In genomic region chr15:92880796-92881569, GRCh38 we compare ENCODE assay signal across 8 cellular contexts. TPM values are rescaled to one million over a fixed set of nuclear protein-coding genes. Genes with fewer than 3 reads are reported as not detected.
DNase-seq lines count a peak whose midpoint lies in the region; ATAC-seq and TF ChIP-seq lines count a peak whose summit lies in the region.

No MANE protein-coding gene starts in this region.

- H4K20me1 ChIP-seq in OCI-LY1 (ENCODE audit: insufficient read depth, low read length), result no peaks in the 10 kb centered on the region
- H4K20me1 ChIP-seq in osteoblast (ENCODE audit: insufficient read depth, low read length), result peaks cover 13% of the 10 kb centered on the region

- peak overlapping the region; percentile 53 for H3K4me3 ChIP-seq in OCI-LY1 (ENCODE audit: low read depth, low read length, poor library complexity, severe bottlenecking)
- H3K4me3 ChIP-seq in endodermal cell (ENCODE audit: low read length), result peak overlapping the region; percentile 64
- H3K4me3 ChIP-seq in osteoblast (ENCODE audit: insufficient read depth, low read length), result peak overlapping the region; percentile 72

- intact Hi-C loops in Calu3 (cut with micrococcal nuclease; ENCODE audit: unreplicated experiment), result no loop called here

- peaks cover 53% of the 10 kb centered on the region for H3K36me3 Mint-ChIP-seq in Calu3 (ENCODE audit: insufficient read depth, unreplicated experiment)
- peaks cover 23% of the 10 kb centered on the region for H3K36me3 Mint-ChIP-seq in endodermal cell (ENCODE audit: low read depth)

- H3K9me3 ChIP-seq in OCI-LY1 (ENCODE audit: low read length) (no peaks in the 10 kb centered on the region), endodermal cell (ENCODE audit: control insufficient read depth, low read length) (no peaks in the 10 kb centered on the region), osteoblast (ENCODE audit: low read depth, low read length) (no peaks in the 10 kb centered on the region)

- no peaks in the 10 kb centered on the region for H3K9me2 ChIP-seq in OCI-LY1 (ENCODE audit: low read depth, low read length)

- H3K4me1 Mint-ChIP-seq in Calu3 (ENCODE audit: low read depth, unreplicated experiment), result peaks cover 56% of the 10 kb centered on the region
- H3K4me1 Mint-ChIP-seq in endodermal cell, result peaks cover 48% of the 10 kb centered on the region

- no TSS peak for BruUV-seq in Calu3 (replicated peaks; lab: Mats Ljungman, UMichigan)

- TF ChIP-seq CTCF in Calu3 (IDR thresholded peaks at IDR 0.05; ENCODE audit: unreplicated experiment), result no peak
- no peak for TF ChIP-seq CTCF in OCI-LY1 (IDR thresholded peaks at IDR 0.05; ENCODE audit: low read length)
- no peak for TF ChIP-seq CTCF in endodermal cell (conservative IDR thresholded peaks at IDR 0.05)
- no peak for TF ChIP-seq CTCF in osteoblast (IDR thresholded peaks at IDR 0.05; ENCODE audit: extremely low read depth, low read depth, low read length)

- peak overlapping the region; percentile 3; the same call in 1 of the 2 replicates for H2AFZ ChIP-seq in OCI-LY1 (ENCODE audit: low read length)
- H2AFZ ChIP-seq in osteoblast (ENCODE audit: low read length), result peak overlapping the region; percentile 94

- H3K4me2 ChIP-seq in OCI-LY1 (ENCODE audit: low read length) (peak overlapping the region; percentile 75), osteoblast (ENCODE audit: insufficient read depth, low read length) (peak overlapping the region; percentile 91)

- no peaks in the 10 kb centered on the region for H3K27me3 ChIP-seq in OCI-LY1 (ENCODE audit: insufficient read depth, low read length)
- H3K27me3 ChIP-seq in endodermal cell (ENCODE audit: control insufficient read depth, insufficient read depth, low read length, poor library complexity, severe bottlenecking), result no peaks in the 10 kb centered on the region
- no peaks in the 10 kb centered on the region for H3K27me3 ChIP-seq in osteoblast (ENCODE audit: insufficient read depth, low read length)

- WGBS in endodermal cell (ENCODE audit: insufficient coverage in 1 of 2, insufficient read length in 1 of 2), 2 experiments, result 51 to 73% methylated on average over 3 of the region's 4 CpGs

- CTCF ChIA-PET in Calu3 (lab: Charles Lee), result interaction anchor here (0.5 to 4.0 kb wide), 8 partner anchors 11 to 226 kb away, joined by 3 to 24 read pairs (median 4); partner anchors contain the start of gene CHD2

- H3K9me3 Mint-ChIP-seq in Calu3 (ENCODE audit: low read depth, unreplicated experiment) (no peaks in the 10 kb centered on the region), endodermal cell (no peaks in the 10 kb centered on the region)

- H3K4me3 Mint-ChIP-seq in Calu3 (ENCODE audit: low read depth, unreplicated experiment) (peak overlapping the region; percentile 68), endodermal cell (peak overlapping the region; percentile 94)

- H3K9ac ChIP-seq in OCI-LY1 (ENCODE audit: low read length), result peak overlapping the region; percentile 74
- peak overlapping the region; percentile 48 for H3K9ac ChIP-seq in endodermal cell (ENCODE audit: extremely low read depth, low read length, poor library complexity, severe bottlenecking)

- H3K27ac ChIP-seq in OCI-LY1 (ENCODE audit: low read depth, low read length, poor library complexity, severe bottlenecking), result peak overlapping the region; percentile 86
- peak overlapping the region; percentile 81 for H3K27ac ChIP-seq in endodermal cell (ENCODE audit: low read depth, low read length)
- peak overlapping the region; percentile 84 for H3K27ac ChIP-seq in osteoblast (ENCODE audit: low read depth, low read length)

- no peak for DNase-seq in Calu3
- no peak for DNase-seq in endodermal cell
- no peak for DNase-seq in osteoblast (ENCODE audit: insufficient read length, low spot score, missing footprints)
- no peak for DNase-seq in HK-2 (ENCODE audit: unreplicated experiment)
- no peak for DNase-seq in LoVo (ENCODE audit: low spot score)
- DNase-seq in NCI-H1930 (lab: John Stamatoyannopoulos, UW), result no peak

- H3K27me3 Mint-ChIP-seq in Calu3 (ENCODE audit: unreplicated experiment), result peaks cover 13% of the 10 kb centered on the region
- H3K27me3 Mint-ChIP-seq in endodermal cell (ENCODE audit: insufficient read depth), result no peaks in the 10 kb centered on the region

- peaks cover 31% of the 10 kb centered on the region for H3K79me2 ChIP-seq in OCI-LY1 (ENCODE audit: insufficient read depth, low read length)
- peaks cover 32% of the 10 kb centered on the region for H3K79me2 ChIP-seq in osteoblast (ENCODE audit: insufficient read depth, low read length)

- ATAC-seq in GM18517 (IDR thresholded peaks at IDR 0.05; ENCODE audit: unreplicated experiment), result no peak

- H3K4me1 ChIP-seq in OCI-LY1 (ENCODE audit: insufficient read depth, low read length, severe bottlenecking), result peaks cover 56% of the 10 kb centered on the region
- peaks cover 14% of the 10 kb centered on the region for H3K4me1 ChIP-seq in endodermal cell (ENCODE audit: control insufficient read depth, insufficient read depth, low read length)
- H3K4me1 ChIP-seq in osteoblast (ENCODE audit: insufficient read depth, low read length), result peaks cover 19% of the 10 kb centered on the region

- H3K36me3 ChIP-seq in OCI-LY1 (ENCODE audit: insufficient read depth, low read length) (peaks cover 30% of the 10 kb centered on the region), endodermal cell (ENCODE audit: control insufficient read depth, insufficient read depth, low read length) (peaks cover 21% of the 10 kb centered on the region), osteoblast (ENCODE audit: insufficient read depth, low read length) (peaks cover under 1% of the 10 kb centered on the region)

- no peaks in the 10 kb centered on the region for H3F3A ChIP-seq in OCI-LY1 (ENCODE audit: insufficient read depth, low read length)

- H3K27ac Mint-ChIP-seq in Calu3 (ENCODE audit: unreplicated experiment), result peak overlapping the region; percentile 94
- H3K27ac Mint-ChIP-seq in endodermal cell, result peak overlapping the region; percentile 91

RNA-seq across cellular contexts. Expression of gene CHD2, which starts 19.1 kb away (rescaled TPM):
- total RNA-seq in Calu3 (2022) (127 and 140 TPM in 2 replicates), endodermal cell (100 to 1,000 TPM; 116 to 127 TPM), osteoblast (94.0 and 98.8 TPM in 2 replicates)
- polyA plus RNA-seq in endodermal cell (2013, experiment 1 of 2), result 56.2 TPM
- polyA plus RNA-seq in endodermal cell (2013, experiment 2 of 2), result 46.7 TPM
